10 cellular contexts compared by ENCODE assay signal in genomic region chr2:128520787-128521186, GRCh38.
A peak's percentile ranks its signal among the peaks of the same experiment; 100 is the strongest.
DNase-seq lines count a peak whose midpoint lies in the region; ATAC-seq and TF ChIP-seq lines count a peak whose summit lies in the region.
"Had no signal": no experiment of that assay in that cellular context is flagged by ENCODE, and none has a peak within 500 bp of the region (broad histone marks: within the 10 kb centered on the region; RNA-seq: fewer than 3 reads in every experiment).

No MANE protein-coding gene starts in this region.

- peak; percentile 75 for DNase-seq in activated naive CD4-positive, alpha-beta T cell treated with anti-CD3 and anti-CD28 coated beads for 36 hours
- DNase-seq in activated naive CD4-positive, alpha-beta T cell treated with anti-CD3 and anti-CD28 coated beads, Interleukin-2, amount 50 U/mL, for 16 hours: no peak
- DNase-seq in SJSA1 (ENCODE audit: low read depth in 1 of 2, low spot score in 2 of 2) (peak in 1 of 2 experiments; percentile 38), DMS 273 treated with DMSO at 0.1 percent for 48 hours (lab: John Stamatoyannopoulos, UW) (no peak), AG08396 (ENCODE audit: low spot score) (no peak), upper lobe of left lung (no peak)
- DNase-seq in stimulated activated effector memory CD8-positive, alpha-beta T cell treated with anti-CD3 and anti-CD28 coated beads, Interleukin-12 subunit alpha, Interleukin-12 subunit beta, amount 100 ng/mL, for 72 hours (ENCODE audit: low spot score in 2 of 2): peak in 1 of 2 donors; percentile 57

- H3K4me1 ChIP-seq in SJSA1 (replicated peaks) (peaks cover 16% of the 10 kb centered on the region), upper lobe of left lung (no peaks in the 10 kb centered on the region)
- H3K4me1 ChIP-seq: parathyroid adenoma had no signal

- H3K4me1 Mint-ChIP-seq in activated naive CD4-positive, alpha-beta T cell treated with anti-CD3 and anti-CD28 coated beads for 36 hours (ENCODE audit: low read depth): peaks cover 3% of the 10 kb centered on the region
- H3K4me1 Mint-ChIP-seq in stimulated activated effector memory CD8-positive, alpha-beta T cell treated with anti-CD3 and anti-CD28 coated beads, Interleukin-12 subunit alpha, Interleukin-12 subunit beta, amount 100 ng/mL, for 72 hours: peaks cover 9% of the 10 kb centered on the region

- ATAC-seq in HG02884 (IDR thresholded peaks at IDR 0.05; ENCODE audit: unreplicated experiment): peak; percentile 95
- peak; percentile 88 for ATAC-seq in stimulated activated effector memory CD8-positive, alpha-beta T cell treated with anti-CD3 and anti-CD28 coated beads, Interleukin-12 subunit alpha, Interleukin-12 subunit beta, amount 100 ng/mL, for 72 hours
- no peak for ATAC-seq in upper lobe of left lung (ENCODE audit: low FRiP score in 2 of 2)

- H3K9me3 ChIP-seq in SJSA1 (replicated peaks) (no peaks in the 10 kb centered on the region; the same call in 1 of the 2 replicates), upper lobe of left lung (no peaks in the 10 kb centered on the region)

- no peak overlapping the region for H3K27ac Mint-ChIP-seq in activated naive CD4-positive, alpha-beta T cell treated with anti-CD3 and anti-CD28 coated beads for 36 hours
- peak overlapping the region; percentile 5 for H3K27ac Mint-ChIP-seq in stimulated activated effector memory CD8-positive, alpha-beta T cell treated with anti-CD3 and anti-CD28 coated beads, Interleukin-12 subunit alpha, Interleukin-12 subunit beta, amount 100 ng/mL, for 72 hours
- H3K27ac Mint-ChIP-seq: B cell had no signal

- TF ChIP-seq CTCF in upper lobe of left lung (IDR thresholded peaks at IDR 0.05): no peak

- H3K36me3 Mint-ChIP-seq in activated naive CD4-positive, alpha-beta T cell treated with anti-CD3 and anti-CD28 coated beads for 36 hours (ENCODE audit: low read depth): no peaks in the 10 kb centered on the region
- no peaks in the 10 kb centered on the region for H3K36me3 Mint-ChIP-seq in stimulated activated effector memory CD8-positive, alpha-beta T cell treated with anti-CD3 and anti-CD28 coated beads, Interleukin-12 subunit alpha, Interleukin-12 subunit beta, amount 100 ng/mL, for 72 hours

- no peak for TF ChIP-seq EP300 in upper lobe of left lung (IDR thresholded peaks at IDR 0.05)

- H3K36me3 ChIP-seq in SJSA1 (no peaks in the 10 kb centered on the region), upper lobe of left lung (no peaks in the 10 kb centered on the region)

- peaks cover 4% of the 10 kb centered on the region for H3K27me3 Mint-ChIP-seq in activated naive CD4-positive, alpha-beta T cell treated with anti-CD3 and anti-CD28 coated beads for 36 hours (ENCODE audit: low read depth)

- H3K27me3 ChIP-seq in SJSA1 (replicated peaks): no peaks in the 10 kb centered on the region
- no peaks in the 10 kb centered on the region for H3K27me3 ChIP-seq in upper lobe of left lung

- intact Hi-C loops in activated naive CD4-positive, alpha-beta T cell treated with anti-CD3 and anti-CD28 coated beads for 36 hours (cut with micrococcal nuclease): loop anchor here (5.0 kb wide), 1 partner anchor 203 kb away; the partner anchor contains the start of gene HS6ST1

- 69 to 74% methylated on average over 5 to 7 of the region's 9 CpGs for WGBS in upper lobe of left lung, 2 donors

- H3K27ac ChIP-seq in SJSA1 (peak overlapping the region; percentile 38; the same call in 1 of the 2 replicates), upper lobe of left lung (no peak overlapping the region)
- H3K27ac ChIP-seq: parathyroid adenoma had no signal

- CTCF ChIA-PET in activated naive CD4-positive, alpha-beta T cell treated with anti-CD3 and anti-CD28 coated beads for 36 hours (lab: Charles Lee): no interaction called here

- H3K4me3 ChIP-seq in SJSA1 (no peak overlapping the region), upper lobe of left lung (no peak overlapping the region)

- no peaks in the 10 kb centered on the region for H3K9me3 Mint-ChIP-seq in activated naive CD4-positive, alpha-beta T cell treated with anti-CD3 and anti-CD28 coated beads for 36 hours
- H3K9me3 Mint-ChIP-seq in stimulated activated effector memory CD8-positive, alpha-beta T cell treated with anti-CD3 and anti-CD28 coated beads, Interleukin-12 subunit alpha, Interleukin-12 subunit beta, amount 100 ng/mL, for 72 hours: no peaks in the 10 kb centered on the region

- TF ChIP-seq POLR2A in upper lobe of left lung (IDR thresholded peaks at IDR 0.05): no peak

- H3K4me3 Mint-ChIP-seq in activated naive CD4-positive, alpha-beta T cell treated with anti-CD3 and anti-CD28 coated beads for 36 hours: no peak overlapping the region
- H3K4me3 Mint-ChIP-seq in stimulated activated effector memory CD8-positive, alpha-beta T cell treated with anti-CD3 and anti-CD28 coated beads, Interleukin-12 subunit alpha, Interleukin-12 subunit beta, amount 100 ng/mL, for 72 hours: no peak overlapping the region
- H3K4me3 Mint-ChIP-seq: B cell had no signal

Comparison
In these comparisons a context has a peak if more than half of its experiments do, and no peak if none do; other contexts are left out.
1. ATAC-seq: peak in HG02884 (single experiment) and stimulated activated effector memory CD8-positive, alpha-beta T cell treated with anti-CD3 and anti-CD28 coated beads, Interleukin-12 subunit alpha, Interleukin-12 subunit beta, amount 100 ng/mL, for 72 hours (single experiment); none in upper lobe of left lung (0 of 2).